Comparison of ENCODE assay signal across 1 cellular context in genomic region chr20:38600057-38600456, GRCh38.
TF ChIP-seq lines count a peak whose summit lies in the region.

No MANE protein-coding gene starts in this region.

TF ChIP-seq in HepG2, 621 proteins besides CTCF, POLR2A, EP300 and RAD21 (continued from another document):
- TF ChIP-seq HINFP (CRISPR knock-in tag; IDR thresholded peaks at IDR 0.05; ENCODE audit: low read depth) (no peak), ZNF672 (CRISPR knock-in tag; IDR thresholded peaks at IDR 0.05) (0 out of 2 replicates have a peak, but pooled peaks have one; percentile 31), SOX6 (IDR thresholded peaks at IDR 0.05) (peak; percentile 72; the same call in 1 of the 2 replicates), SOX6 (CRISPR knock-in tag; IDR thresholded peaks at IDR 0.05) (no peak), PBX3 (CRISPR knock-in tag; IDR thresholded peaks at IDR 0.05; ENCODE audit: borderline replicate concordance) (no peak), NR3C1 (CRISPR knock-in tag; IDR thresholded peaks at IDR 0.05) (no peak), ZNF724P (CRISPR knock-in tag; IDR thresholded peaks at IDR 0.05; ENCODE audit: borderline replicate concordance) (no peak), FOXK2 (IDR thresholded peaks at IDR 0.05) (0 out of 2 replicates have a peak, but pooled peaks have one; percentile 27), CBX5 (CRISPR knock-in tag; IDR thresholded peaks at IDR 0.05; ENCODE audit: borderline replicate concordance) (no peak), SMYD3 (CRISPR knock-in tag; IDR thresholded peaks at IDR 0.05) (no peak)
